17 cellular contexts compared by ENCODE assay signal in the genomic region with DNA sequence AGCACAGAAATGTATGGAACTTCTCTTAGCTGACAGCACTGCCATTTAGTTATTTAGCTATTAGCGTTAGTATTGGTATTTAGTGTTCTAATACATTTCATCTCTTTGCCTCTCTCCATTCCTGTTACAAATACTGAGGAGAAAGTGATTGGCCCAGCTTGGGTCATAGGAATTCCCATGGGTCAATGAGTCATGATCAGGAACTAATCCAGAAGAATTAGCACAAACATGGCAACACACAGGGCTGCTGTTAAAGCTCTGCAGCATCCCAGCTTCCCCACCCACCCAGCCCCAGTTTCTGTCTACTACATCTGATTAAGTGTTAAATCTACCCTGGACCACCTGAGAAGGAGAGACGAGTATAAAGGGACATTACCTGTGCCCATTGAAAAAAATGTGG. TPM values are rescaled to one million over a fixed set of nuclear protein-coding genes. Genes with fewer than 3 reads are reported as not detected.
DNase-seq lines count a peak whose midpoint lies in the region; ATAC-seq and TF ChIP-seq lines count a peak whose summit lies in the region.
"Had no signal": no experiment of that assay in that cellular context is flagged by ENCODE, and none has a peak within 500 bp of the region (broad histone marks: within the 10 kb centered on the region; RNA-seq: fewer than 3 reads in every experiment).

No MANE protein-coding gene starts in this region.

- ATAC-seq in stimulated activated naive CD8-positive, alpha-beta T cell treated with anti-CD3 and anti-CD28 coated beads, Interleukin-15, amount 100 ng/mL, for 72 hours: no peak
- no peak for ATAC-seq in effector memory CD8-positive, alpha-beta T cell (replicated peaks)

- no peaks in the 10 kb centered on the region for H3K36me3 ChIP-seq in GM23248 (ENCODE audit: low read depth)
- H3K36me3 ChIP-seq: neural progenitor cell, SJSA1 had no signal

- WGBS in GM23248 (ENCODE audit: low coverage in 1 of 2, low lambda C conversion rate in 2 of 2, missing lambda C conversion rate in 2 of 2), 2 experiments: 58 to 66% methylated on average over 2 of the region's 2 CpGs

- no peaks in the 10 kb centered on the region for H3F3A ChIP-seq in GM23248 (ENCODE audit: insufficient read depth)

- no peaks in the 10 kb centered on the region for H3K4me1 Mint-ChIP-seq in stimulated activated naive CD8-positive, alpha-beta T cell treated with anti-CD3 and anti-CD28 coated beads, Interleukin-15, amount 100 ng/mL, for 72 hours
- peaks cover 1 to 17% of the 10 kb centered on the region in 2 donors for H3K4me1 Mint-ChIP-seq in effector memory CD8-positive, alpha-beta T cell (ENCODE audit: low read depth in 2 of 2)
- H3K4me1 Mint-ChIP-seq: central memory CD8-positive, alpha-beta T cell; IgD-negative memory B cell had no signal

- H3K27ac ChIP-seq in GM23248 (no peak overlapping the region), RWPE1 (no peak overlapping the region)
- H3K27ac ChIP-seq: C4-2B, neural progenitor cell, SJSA1 had no signal

- H2AFZ ChIP-seq in GM23248: no peak overlapping the region
- H2AFZ ChIP-seq: neural progenitor cell had no signal

- in situ Hi-C loops in GM23248 (cut with MboI): no loop called here

- DNase-seq in GM23248 (peak; percentile 63), RWPE1 (ENCODE audit: low spot score) (peak; percentile 41), fibroblast of gingiva (ENCODE audit: low read depth) (peak; percentile 70), skeletal muscle cell (ENCODE audit: low read depth) (peak; percentile 73), HEK293T (ENCODE audit: extremely low spot score) (no peak)
- DNase-seq in stimulated activated naive CD8-positive, alpha-beta T cell treated with anti-CD3 and anti-CD28 coated beads, Interleukin-15, amount 100 ng/mL, for 72 hours: no peak
- DNase-seq in effector memory CD8-positive, alpha-beta T cell: no peak
- DNase-seq: MV-4-11; NCI-H526; stimulated activated CD4-positive, alpha-beta T cell treated with anti-CD3 and anti-CD28 coated beads, Interleukin-12 subunit alpha, Interleukin-12 subunit beta, amount 100 ng/mL, for 4 hours had no signal

- no peak overlapping the region for H3K4me3 ChIP-seq in GM23248
- H3K4me3 ChIP-seq in skeletal muscle cell (ENCODE audit: low read depth, low read length): no peak overlapping the region
- H3K4me3 ChIP-seq: neural progenitor cell, SJSA1 had no signal

- no peaks in the 10 kb centered on the region for H3K79me2 ChIP-seq in GM23248 (ENCODE audit: insufficient read depth)

- CTCF ChIA-PET in RWPE1 (lab: Yijun Ruan, JAX): interaction anchor here (0.6 kb wide), 1 partner anchor 18 kb away, joined by 5 read pairs; no protein-coding TSS in a partner anchor
- CTCF ChIA-PET in HEK293T (lab: Yijun Ruan, JAX): no interaction called here

- H3K4me1 ChIP-seq in GM23248 (ENCODE audit: insufficient read depth): no peaks in the 10 kb centered on the region
- H3K4me1 ChIP-seq: SJSA1 had no signal

- H3K9me2 ChIP-seq in GM23248 (ENCODE audit: insufficient read depth): no peaks in the 10 kb centered on the region

- TF ChIP-seq CTCF in RWPE1 (conservative IDR thresholded peaks at IDR 0.05; ENCODE audit: low read depth): no peak

- H3K36me3 Mint-ChIP-seq in effector memory CD8-positive, alpha-beta T cell (ENCODE audit: insufficient read depth): no peaks in the 10 kb centered on the region
- H3K36me3 Mint-ChIP-seq: IgD-negative memory B cell, neural progenitor cell had no signal

- H3K4me2 ChIP-seq in GM23248 (ENCODE audit: unreplicated experiment): no peak overlapping the region
- H3K4me2 ChIP-seq: neural progenitor cell had no signal

- POLR2A ChIA-PET in RWPE1 (lab: Yijun Ruan, JAX; ENCODE audit: low non-redundant PET) (no interaction called here), HEK293T (lab: Yijun Ruan, JAX) (no interaction called here)

- no peaks in the 10 kb centered on the region for H3K9me3 Mint-ChIP-seq in stimulated activated naive CD8-positive, alpha-beta T cell treated with anti-CD3 and anti-CD28 coated beads, Interleukin-15, amount 100 ng/mL, for 72 hours
- no peaks in the 10 kb centered on the region for H3K9me3 Mint-ChIP-seq in effector memory CD8-positive, alpha-beta T cell
- H3K9me3 Mint-ChIP-seq: activated T-helper 2 cell treated with anti-CD3 and anti-CD28 coated beads, Interferon-gamma antibody, Interleukin-2, Interleukin-4, amounts not matched to agents 10 μg/mL and 5 μg/mL and 100 μg/mL, durations not matched to agents 14 hours and 24 hours and 36 hours; central memory CD8-positive, alpha-beta T cell; IgD-negative memory B cell; neural progenitor cell had no signal

- H3K27me3 Mint-ChIP-seq in stimulated activated naive CD8-positive, alpha-beta T cell treated with anti-CD3 and anti-CD28 coated beads, Interleukin-15, amount 100 ng/mL, for 72 hours: no peaks in the 10 kb centered on the region
- H3K27me3 Mint-ChIP-seq in effector memory CD8-positive, alpha-beta T cell: no peaks in the 10 kb centered on the region
- H3K27me3 Mint-ChIP-seq: central memory CD8-positive, alpha-beta T cell; IgD-negative memory B cell had no signal

- no peak overlapping the region for H3K9ac ChIP-seq in GM23248
- H3K9ac ChIP-seq: neural progenitor cell had no signal

- no peak overlapping the region for H3K27ac Mint-ChIP-seq in stimulated activated naive CD8-positive, alpha-beta T cell treated with anti-CD3 and anti-CD28 coated beads, Interleukin-15, amount 100 ng/mL, for 72 hours
- no peak overlapping the region for H3K27ac Mint-ChIP-seq in effector memory CD8-positive, alpha-beta T cell
- H3K27ac Mint-ChIP-seq: activated T-helper 2 cell treated with anti-CD3 and anti-CD28 coated beads, Interferon-gamma antibody, Interleukin-2, Interleukin-4, amounts not matched to agents 10 μg/mL and 5 μg/mL and 100 μg/mL, durations not matched to agents 14 hours and 24 hours and 36 hours; IgD-negative memory B cell; neural progenitor cell had no signal

- peaks cover 2% of the 10 kb centered on the region for H3K9me3 ChIP-seq in GM23248 (ENCODE audit: low read depth)
- H3K9me3 ChIP-seq: SJSA1 had no signal

- no peak overlapping the region for H3K4me3 Mint-ChIP-seq in stimulated activated naive CD8-positive, alpha-beta T cell treated with anti-CD3 and anti-CD28 coated beads, Interleukin-15, amount 100 ng/mL, for 72 hours
- no peak overlapping the region for H3K4me3 Mint-ChIP-seq in effector memory CD8-positive, alpha-beta T cell
- H3K4me3 Mint-ChIP-seq: central memory CD8-positive, alpha-beta T cell; IgD-negative memory B cell; neural progenitor cell had no signal

- H3K27me3 ChIP-seq in GM23248 (replicated peaks; ENCODE audit: insufficient read depth): no peaks in the 10 kb centered on the region
- H3K27me3 ChIP-seq: neural progenitor cell, SJSA1 had no signal

- H4K20me1 ChIP-seq in GM23248 (ENCODE audit: insufficient read depth): no peaks in the 10 kb centered on the region

TF ChIP-seq in HEK293T, 16 proteins besides CTCF, POLR2A, EP300 and RAD21:
- no peak for TF ChIP-seq ARNT (IDR thresholded peaks at IDR 0.05)

RNA-seq across cellular contexts. Expression of gene PDGFD, which starts 36.1 kb away (rescaled TPM):
- total RNA-seq in GM23248 (2014; rRNA removed; shearing (Covaris generic)): 0.25 and 1.3 TPM in 2 replicates
- polyA plus RNA-seq in GM23248 (2016; fragmentation: Nextera tagmentation; extraction: Ambion mirVana): 0.81 and 1.0 TPM in 2 replicates
- total RNA-seq: activated T-helper 2 cell treated with anti-CD3 and anti-CD28 coated beads, Interferon-gamma antibody, Interleukin-2, Interleukin-4, amounts not matched to agents 10 μg/mL and 5 μg/mL and 100 μg/mL, durations not matched to agents 14 hours and 24 hours and 36 hours; T-helper 2 cell treated with Interferon-gamma antibody and Interleukin-4, amounts not matched to agents 100 ng/mL and 5 ng/mL, for 36 hours had no signal

Comparison
In these comparisons a context has a peak if more than half of its experiments do, and no peak if none do; other contexts are left out.
1. DNase-seq: peak in GM23248 (single experiment), RWPE1 (single experiment), fibroblast of gingiva (single experiment) and skeletal muscle cell (single experiment); none in HEK293T (single experiment), stimulated activated naive CD8-positive, alpha-beta T cell treated with anti-CD3 and anti-CD28 coated beads, Interleukin-15, amount 100 ng/mL, for 72 hours (0 of 2) and effector memory CD8-positive, alpha-beta T cell (0 of 3).